Comparison of ENCODE assay signal across 13 cellular contexts in genomic region chr16:87580855-87581261, GRCh38. TPM values are rescaled to one million over a fixed set of nuclear protein-coding genes. Genes with fewer than 3 reads are reported as not detected.
A peak's percentile ranks its signal among the peaks of the same experiment; 100 is the strongest.
DNase-seq lines count a peak whose midpoint lies in the region; ATAC-seq, FAIRE-seq and TF ChIP-seq lines count a peak whose summit lies in the region.
"Had no signal": no experiment of that assay in that cellular context is flagged by ENCODE, and none has a peak within 500 bp of the region (broad histone marks: within the 10 kb centered on the region; RNA-seq: fewer than 3 reads in every experiment).

No MANE protein-coding gene starts in this region.

- no peak overlapping the region for H3K4me2 ChIP-seq in HepG2 (ENCODE audit: low read depth, low read length)

- WGBS in HepG2 (ENCODE audit: low lambda C conversion rate), result 80% methylated on average over 4 of the region's 4 CpGs
- WGBS in right lobe of liver (ENCODE audit: insufficient coverage, low coverage, low lambda C conversion rate, missing lambda C conversion rate), result 67% methylated on average over 1 of the region's 4 CpGs

- CTCF ChIA-PET in HepG2 (lab: Yijun Ruan, JAX; ENCODE audit: low intra/inter-chr PET ratio, low total read pairs), result no interaction called here

- no peak overlapping the region for H2AFZ ChIP-seq in HepG2 (ENCODE audit: low read length)

- in situ Hi-C loops in HepG2 (cut with HindIII; ENCODE audit: extremely low pct_ligation_motif_present, low pct_unique_long_range_greater_than_20kb), result no loop called here

- no peak for TF ChIP-seq RAD21 in HepG2 (CRISPR knock-in tag; IDR thresholded peaks at IDR 0.05)

- no peak for TF ChIP-seq CTCF in HepG2 (CRISPR knock-in tag; IDR thresholded peaks at IDR 0.05)
- no peak for TF ChIP-seq CTCF in right lobe of liver (IDR thresholded peaks at IDR 0.05)
- no peak for TF ChIP-seq CTCF in coronary artery (IDR thresholded peaks at IDR 0.05)
- no peak for TF ChIP-seq CTCF in thoracic aorta (IDR thresholded peaks at IDR 0.05)

- H3K27ac ChIP-seq in HepG2 (ENCODE audit: extremely low read length, insufficient read depth, low read length) (no peak overlapping the region), right lobe of liver (no peak overlapping the region), coronary artery (peak overlapping the region; percentile 93 to 97), thoracic aorta (peak overlapping the region; percentile 97 to 99)
- H3K27ac ChIP-seq: foreskin keratinocyte had no signal

- peaks cover 20 to 65% of the 10 kb centered on the region in 2 experiments for H3K27me3 ChIP-seq in HepG2 (ENCODE audit: control insufficient read depth in 1 of 2, insufficient read depth in 2 of 2, low read length in 2 of 2)
- H3K27me3 ChIP-seq in right lobe of liver, result no peaks in the 10 kb centered on the region
- no peaks in the 10 kb centered on the region for H3K27me3 ChIP-seq in thoracic aorta (replicated peaks; ENCODE audit: insufficient read depth)
- H3K27me3 ChIP-seq: Peyer's patch had no signal

- POLR2A ChIA-PET in HepG2 (lab: Yijun Ruan, JAX), result no interaction called here

- H4K20me1 ChIP-seq in HepG2 (ENCODE audit: insufficient read depth, low read length), result no peaks in the 10 kb centered on the region

- FAIRE-seq in HepG2 (lab: Jason Lieb, UNC), result no peak

- DNase-seq in HepG2 (ENCODE audit: low spot score), result no peak
- no peak for DNase-seq in right lobe of liver
- peak; percentile 90 for DNase-seq in M059J (ENCODE audit: low read depth)
- no peak for DNase-seq in coronary artery (ENCODE audit: low spot score)
- no peak for DNase-seq in thoracic aorta (ENCODE audit: low spot score)
- no peak for DNase-seq in epidermal melanocyte (ENCODE audit: insufficient read length, low spot score)
- DNase-seq: CD4-positive, alpha-beta memory T cell; foreskin keratinocyte; NCI-H2081 treated with DMSO at 0.1 percent for 48 hours; nephron progenitor cell; Peyer's patch had no signal

- ATAC-seq in HepG2 (no peak), right lobe of liver (no peak), thoracic aorta (ENCODE audit: insufficient number of reproducible peaks, low FRiP score, low read depth) (no peak), HG02798 (IDR thresholded peaks at IDR 0.05; ENCODE audit: poor library complexity, unreplicated experiment) (no peak), HG03378 (IDR thresholded peaks at IDR 0.05; ENCODE audit: unreplicated experiment) (no peak)
- ATAC-seq: foreskin keratinocyte had no signal

- H3K4me1 ChIP-seq in HepG2 (ENCODE audit: insufficient read depth, low read length) (peaks cover 10% of the 10 kb centered on the region), right lobe of liver (no peaks in the 10 kb centered on the region), thoracic aorta (ENCODE audit: control insufficient read depth in 1 of 2, low read depth in 2 of 2) (peaks cover 24 to 33% of the 10 kb centered on the region in 2 donors)
- H3K4me1 ChIP-seq: foreskin keratinocyte had no signal

- no peak overlapping the region for H3K9ac ChIP-seq in HepG2 (ENCODE audit: insufficient read depth, low read depth, low read length)

- TF ChIP-seq POLR2A in HepG2 (IDR thresholded peaks at IDR 0.05; ENCODE audit: insufficient read depth in 1 of 2, low read depth in 2 of 2, low read length in 2 of 2) (no peak), right lobe of liver (IDR thresholded peaks at IDR 0.05) (no peak)

- H3K9me3 ChIP-seq in HepG2 (ENCODE audit: low read length) (no peaks in the 10 kb centered on the region), right lobe of liver (no peaks in the 10 kb centered on the region), thoracic aorta (no peaks in the 10 kb centered on the region)
- H3K9me3 ChIP-seq: Peyer's patch had no signal

- intact Hi-C loops in HepG2 (cut with micrococcal nuclease; ENCODE audit: unreplicated experiment), result no loop called here
- intact Hi-C loops in right lobe of liver (cut with DNase I), result no loop called here

- no peak overlapping the region for H3K4me3 ChIP-seq in HepG2 (replicated peaks in 1 of 3; ENCODE audit: insufficient read depth in 1 of 3, low read depth in 2 of 3, low read length in 3 of 3)
- H3K4me3 ChIP-seq in right lobe of liver, result no peak overlapping the region
- H3K4me3 ChIP-seq in coronary artery, result no peak overlapping the region
- H3K4me3 ChIP-seq in thoracic aorta, result no peak overlapping the region
- H3K4me3 ChIP-seq: Peyer's patch had no signal

- TF ChIP-seq EP300 in HepG2 (IDR thresholded peaks at IDR 0.05; ENCODE audit: low read depth in 2 of 2, low read length in 2 of 2) (no peak), HepG2 (CRISPR knock-in tag; IDR thresholded peaks at IDR 0.05; ENCODE audit: borderline replicate concordance) (no peak)

- BruUV-seq in HepG2 (replicated peaks; lab: Mats Ljungman, UMichigan), result no TSS peak

- no peaks in the 10 kb centered on the region for H3K36me3 ChIP-seq in HepG2 (replicated peaks in 1 of 2; ENCODE audit: control insufficient read depth in 1 of 2, insufficient read depth in 2 of 2, low read length in 2 of 2)
- no peaks in the 10 kb centered on the region for H3K36me3 ChIP-seq in right lobe of liver
- H3K36me3 ChIP-seq in thoracic aorta, result no peaks in the 10 kb centered on the region
- H3K36me3 ChIP-seq: Peyer's patch had no signal

- H3K79me2 ChIP-seq in HepG2 (ENCODE audit: insufficient read depth, low read length), result no peaks in the 10 kb centered on the region

TF ChIP-seq in HepG2, 621 proteins besides CTCF, POLR2A, EP300 and RAD21:
- no peak for TF ChIP-seq MBD4 (IDR thresholded peaks at IDR 0.05; ENCODE audit: borderline replicate concordance, low read length)
- TF ChIP-seq LCORL (IDR thresholded peaks at IDR 0.05), result peak; percentile 83
- TF ChIP-seq LCORL (CRISPR knock-in tag; IDR thresholded peaks at IDR 0.05), result no peak

RNA-seq across cellular contexts. Expression of gene JPH3, which starts 21.4 kb away (rescaled TPM):
- total RNA-seq in HepG2 (2016; rRNA removed; fragmentation: Illumina TruSeq; extraction: Trizol) (not detected in 2 replicates), right lobe of liver (under 1 TPM in 2 of 6 experiments, not detected in 4; 0.07 to 0.12 TPM), thoracic aorta (not detected)
- total RNA-seq in HepG2 (2016; cell fraction: cytosol; rRNA removed; fragmentation: Illumina TruSeq; extraction: Trizol; ENCODE audit: low read depth), result not detected in 2 replicates
- total RNA-seq in HepG2 (2016; cell fraction: insoluble cytoplasmic fraction; rRNA removed; fragmentation: Illumina TruSeq; extraction: Trizol), result not detected in 2 replicates
- not detected in 2 replicates for total RNA-seq in HepG2 (2016; cell fraction: membrane; rRNA removed; fragmentation: Illumina TruSeq; extraction: Trizol)
- total RNA-seq in HepG2 (2016; cell fraction: nucleus; rRNA removed; fragmentation: Illumina TruSeq; extraction: Trizol), result not detected in 2 replicates
- not detected in 2 replicates for polyA plus RNA-seq in HepG2 (2011; rRNA removed)
- not detected in 2 replicates for polyA plus RNA-seq in HepG2 (2011; cell fraction: cytosol; rRNA removed)
- not detected in 2 replicates for polyA plus RNA-seq in HepG2 (2011; cell fraction: nucleus; rRNA removed)
- polyA plus RNA-seq in HepG2 (2012), result 0.07 and 0.08 TPM in 2 replicates
- polyA plus RNA-seq in HepG2 (2016; cell fraction: cytosol; fragmentation: Illumina TruSeq; extraction: Trizol; ENCODE audit: low read depth), result not detected in 2 replicates
- not detected in 2 replicates for polyA plus RNA-seq in HepG2 (2016; cell fraction: insoluble cytoplasmic fraction; fragmentation: Illumina TruSeq; extraction: Trizol; ENCODE audit: low read depth)
- not detected in 2 replicates for polyA plus RNA-seq in HepG2 (2016; cell fraction: membrane; fragmentation: Illumina TruSeq; extraction: Trizol; ENCODE audit: low read depth)
- polyA plus RNA-seq in HepG2 (2016; cell fraction: nucleus; fragmentation: Illumina TruSeq; extraction: Trizol; ENCODE audit: insufficient read depth, low read depth), result not detected in 2 replicates
- 0.07 TPM in 1 of 2 replicates, not detected in the other for polyA minus RNA-seq in HepG2 (2011; rRNA and poly(A)+ RNA removed; ENCODE audit: low replicate concordance)
- not detected in 2 replicates for polyA minus RNA-seq in HepG2 (2011; cell fraction: cytosol; rRNA and poly(A)+ RNA removed)
- not detected in 2 replicates for polyA minus RNA-seq in HepG2 (2011; cell fraction: nucleus; rRNA and poly(A)+ RNA removed)
- total RNA-seq in M059J (2014; rRNA removed; shearing (Covaris generic)), result 0.05 TPM in 1 of 2 replicates, not detected in the other
- total RNA-seq: foreskin keratinocyte had no signal
- polyA plus RNA-seq: CD4-positive, alpha-beta memory T cell; foreskin keratinocyte had no signal

Comparison
In these comparisons a context has a peak if more than half of its experiments do, and no peak if none do; other contexts are left out.
1. H3K27ac ChIP-seq: peak in coronary artery (2 of 2) and thoracic aorta (2 of 2); none in HepG2 (single experiment) and right lobe of liver (0 of 3).